Comparison of ENCODE assay signal across 27 cellular contexts in the genomic region with DNA sequence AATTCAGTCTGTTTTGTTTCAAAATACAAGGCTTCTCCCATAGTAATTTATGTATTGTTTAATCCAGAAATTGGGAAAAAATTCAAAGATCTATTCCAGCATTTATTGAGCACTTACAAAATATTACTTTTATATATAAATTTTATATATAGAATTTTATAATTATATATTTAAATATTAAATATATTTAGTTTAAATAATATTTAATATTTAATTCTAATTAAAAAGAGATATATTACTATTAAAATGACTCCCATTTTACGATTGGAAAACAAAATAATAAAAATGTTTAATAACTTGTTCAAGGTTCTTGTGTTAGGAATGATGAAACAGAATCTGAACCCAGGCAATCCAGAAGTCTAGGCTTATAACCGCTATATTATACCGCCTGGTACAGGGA.
"Had no signal": no experiment of that assay in that cellular context is flagged by ENCODE, and none has a peak within 500 bp of the region (broad histone marks: within the 10 kb centered on the region; RNA-seq: fewer than 3 reads in every experiment).

No MANE protein-coding gene starts in this region.

- H3K4me1 ChIP-seq: left ventricle myocardium inferior, right atrium auricular region, right lobe of liver, stomach, testis, thyroid gland, transverse colon, upper lobe of left lung, vagina had no signal

- H3K9ac ChIP-seq: neural progenitor cell had no signal

- H3K27ac ChIP-seq: left ventricle myocardium inferior, neural progenitor cell, neutrophil, right atrium auricular region, right lobe of liver, stomach, testis, thyroid gland, transverse colon, upper lobe of left lung, vagina had no signal

- H3K36me3 ChIP-seq: left ventricle myocardium inferior, neural progenitor cell, neutrophil, right atrium auricular region, right lobe of liver, stomach, thyroid gland, transverse colon, upper lobe of left lung, vagina had no signal

- H3K4me2 ChIP-seq: neural progenitor cell had no signal

- H3K4me3 ChIP-seq: left ventricle myocardium inferior, lung, neural progenitor cell, right atrium auricular region, right lobe of liver, stomach, testis, thyroid gland, transverse colon, upper lobe of left lung, vagina had no signal

- ATAC-seq: right lobe of liver; stimulated activated naive B cell treated with anti-CD40 and anti-IgM and Interleukin-4, amounts not matched to agents 10 μg/mL and 1 μg/mL and 100 μg/mL, for 72 hours; stimulated activated naive CD8-positive, alpha-beta T cell treated with anti-CD3 and anti-CD28 coated beads, Interleukin-15, Interleukin-2, amounts not matched to agents 100 U/mL and 50 U/mL, for 24 hours had no signal

- H3K27me3 ChIP-seq: neural progenitor cell, neutrophil, right atrium auricular region, right lobe of liver, stomach, testis, thyroid gland, transverse colon, upper lobe of left lung, vagina had no signal

- DNase-seq: left ventricle myocardium inferior; mesendoderm; naive B cell; natural killer cell; nephron progenitor cell; occipital lobe; right lobe of liver; stimulated activated CD4-positive, alpha-beta T cell treated with anti-CD3 and anti-CD28 coated beads, Interleukin-12 subunit alpha, Interleukin-12 subunit beta, amount 100 ng/mL, for 4 hours; stimulated activated CD4-positive, alpha-beta T cell treated with anti-CD3 and anti-CD28 coated beads, Interleukin-15, amount 100 ng/mL, for 24 hours; stimulated activated CD4-positive, alpha-beta T cell treated with anti-CD3 and anti-CD28 coated beads, Interleukin-2, amount 100 ng/mL, for 24 hours; stimulated activated CD4-positive, alpha-beta T cell treated with anti-CD3 and anti-CD28 coated beads, Interleukin-4, amount 100 ng/mL, for 1 hour; stimulated activated naive B cell treated with anti-CD40 and anti-IgM and Interleukin-4, amounts not matched to agents 10 μg/mL and 1 μg/mL and 100 μg/mL, for 72 hours; stimulated activated naive CD8-positive, alpha-beta T cell treated with anti-CD3 and anti-CD28 coated beads, Interleukin-15, Interleukin-2, amounts not matched to agents 100 U/mL and 50 U/mL, for 24 hours; stomach; testis; thyroid gland; transverse colon; upper lobe of left lung had no signal

- H3K9me3 ChIP-seq: left ventricle myocardium inferior, neutrophil, right atrium auricular region, right lobe of liver, stomach, testis, thyroid gland, transverse colon, upper lobe of left lung, vagina had no signal

- H3K4me1 Mint-ChIP-seq: mesothelial cell of epicardium, nephron progenitor cell, neural progenitor cell had no signal

- H3K27ac Mint-ChIP-seq: mesothelial cell of epicardium; naive B cell; nephron progenitor cell; neural progenitor cell; progenitor cell of endocrine pancreas; stimulated activated naive B cell treated with anti-CD40 and anti-IgM and Interleukin-4, amounts not matched to agents 10 μg/mL and 1 μg/mL and 100 μg/mL, for 72 hours had no signal

- H3K4me3 Mint-ChIP-seq: mesothelial cell of epicardium; naive B cell; nephron progenitor cell; neural progenitor cell; stimulated activated naive B cell treated with anti-CD40 and anti-IgM and Interleukin-4, amounts not matched to agents 10 μg/mL and 1 μg/mL and 100 μg/mL, for 72 hours had no signal

- H3K36me3 Mint-ChIP-seq: immature natural killer cell, mesothelial cell of epicardium, natural killer cell, neural progenitor cell had no signal

- FAIRE-seq: islet of Langerhans had no signal

- H3K27me3 Mint-ChIP-seq: naive B cell; progenitor cell of endocrine pancreas; stimulated activated naive B cell treated with anti-CD40 and anti-IgM and Interleukin-4, amounts not matched to agents 10 μg/mL and 1 μg/mL and 100 μg/mL, for 72 hours had no signal
